11 cellular contexts compared by ENCODE assay signal in the genomic region with DNA sequence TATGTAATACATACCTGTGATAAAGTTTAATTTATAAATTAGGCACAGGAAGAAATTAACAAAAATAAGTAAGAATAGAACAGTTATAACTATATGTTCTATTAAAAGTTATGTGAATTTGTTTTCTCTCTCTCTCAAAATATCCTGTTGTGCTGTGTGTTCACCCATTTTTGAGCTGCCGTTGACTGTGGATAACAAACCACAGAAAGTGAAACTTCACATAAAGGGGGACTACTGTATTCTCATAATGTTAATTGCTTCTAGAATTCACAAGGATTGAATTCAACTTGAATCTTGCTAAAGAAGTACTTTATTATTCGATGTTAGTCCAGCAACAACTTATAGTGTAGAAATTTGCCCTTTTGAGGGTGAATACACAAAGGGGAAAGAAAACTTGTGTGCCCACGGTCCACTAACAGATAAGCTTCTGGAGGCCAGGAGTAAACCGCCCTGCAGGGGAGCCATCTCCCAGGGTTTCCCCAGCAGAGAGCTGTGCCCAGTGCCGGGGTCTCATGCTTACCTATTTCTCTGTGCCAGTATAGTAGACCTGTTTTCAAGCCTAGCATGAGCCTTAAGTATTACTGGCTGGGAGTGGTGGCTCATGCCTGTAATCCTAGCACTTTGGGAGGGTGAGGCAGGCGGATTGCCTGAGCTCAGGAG.
DNase-seq lines count a peak whose midpoint lies in the region; ATAC-seq, FAIRE-seq and TF ChIP-seq lines count a peak whose summit lies in the region.
"Had no signal": no experiment of that assay in that cellular context is flagged by ENCODE, and none has a peak within 500 bp of the region (broad histone marks: within the 10 kb centered on the region; RNA-seq: fewer than 3 reads in every experiment).

No MANE protein-coding gene starts in this region.

- TF ChIP-seq POLR2A in K562 (conservative IDR thresholded peaks at IDR 0.05) (no peak), testis (IDR thresholded peaks at IDR 0.05) (no peak)

- POLR2A ChIA-PET in K562 (lab: Yijun Ruan, JAX): interaction anchor here (0.9 to 2.9 kb wide), 4 partner anchors 8 to 46 kb away, joined by 3 to 11 read pairs (median 6); no protein-coding TSS in a partner anchor

- H3K9me3 ChIP-seq in K562 (replicated peaks; ENCODE audit: control insufficient read depth, insufficient read depth, low read depth, low read length) (no peaks in the 10 kb centered on the region), testis (no peaks in the 10 kb centered on the region)

- BruUV-seq in K562 (replicated peaks; lab: Mats Ljungman, UMichigan): no TSS peak

- peak; percentile 48 for ATAC-seq in HG02885 (IDR thresholded peaks at IDR 0.05; ENCODE audit: poor library complexity, unreplicated experiment)
- peak; percentile 35; the same call in 1 of the 3 replicates for ATAC-seq in K562
- no peak for ATAC-seq in GM19324 (IDR thresholded peaks at IDR 0.05; ENCODE audit: low FRiP score, unreplicated experiment)

- no peak overlapping the region for H3K9ac ChIP-seq in K562 (ENCODE audit: insufficient read depth in 1 of 2, low read depth in 2 of 2, low read length in 2 of 2)

- no peak overlapping the region for H3K4me3 ChIP-seq in K562
- H3K4me3 ChIP-seq in testis: no peak overlapping the region

- no peaks in the 10 kb centered on the region for H3K36me3 ChIP-seq in K562 (ENCODE audit: control insufficient read depth, insufficient read depth, low read length)
- no peaks in the 10 kb centered on the region for H3K36me3 ChIP-seq in testis (ENCODE audit: low read depth, missing control alignments)
- H3K36me3 ChIP-seq: spleen had no signal

- H3K9me3 Mint-ChIP-seq in activated naive CD4-positive, alpha-beta T cell treated with anti-CD3 and anti-CD28 coated beads for 36 hours: peaks cover 2% of the 10 kb centered on the region
- H3K9me3 Mint-ChIP-seq in activated naive CD4-positive, alpha-beta T cell treated with anti-CD3 and anti-CD28 coated beads, Interleukin-2, amount 10 ng/mL, durations not matched to agents 7 days and 5 days: no peaks in the 10 kb centered on the region
- H3K9me3 Mint-ChIP-seq: activated naive CD4-positive, alpha-beta T cell treated with anti-CD3 and anti-CD28 coated beads, Interleukin-2, amount 50 U/mL, for 24 hours had no signal

- H4K20me1 ChIP-seq in K562 (replicated peaks; ENCODE audit: control insufficient read depth, insufficient read depth, low read length): no peaks in the 10 kb centered on the region

- FAIRE-seq in K562 (lab: Jason Lieb, UNC): no peak
- no peak for FAIRE-seq in RCC 7860 (lab: Jason Lieb, UNC)

- peak overlapping the region; percentile 22; the same call in 1 of the 2 replicates for H2AFZ ChIP-seq in K562 (ENCODE audit: low read depth, low read length)

- no peaks in the 10 kb centered on the region for H3K79me2 ChIP-seq in K562 (ENCODE audit: control insufficient read depth, insufficient read depth, low read length)

- TF ChIP-seq CTCF in K562 (IDR thresholded peaks at IDR 0.05 in 2 of 3, conservative IDR thresholded peaks at IDR 0.05 in 1 of 3; ENCODE audit: insufficient read depth in 2 of 3, low read depth in 1 of 3, low read length in 3 of 3) (no peak), testis (IDR thresholded peaks at IDR 0.05) (no peak)

- CTCF ChIA-PET in activated naive CD4-positive, alpha-beta T cell treated with anti-CD3 and anti-CD28 coated beads for 36 hours (lab: Charles Lee): interaction anchor here (0.9 to 2.1 kb wide), 2 partner anchors 10 to 323 kb away, joined by 3 to 12 read pairs; a partner anchor contains a TSS
- CTCF ChIA-PET in activated naive CD4-positive, alpha-beta T cell treated with anti-CD3 and anti-CD28 coated beads, Interleukin-2, amount 10 ng/mL, durations not matched to agents 7 days and 5 days (lab: Charles Lee): interaction anchor here (0.7 kb wide), 1 partner anchor 75 kb away, joined by 3 read pairs; no protein-coding TSS in a partner anchor
- CTCF ChIA-PET in K562 (lab: Yijun Ruan, JAX; ENCODE audit: low intra/inter-chr PET ratio): no interaction called here

- H3K27me3 ChIP-seq in K562 (ENCODE audit: control insufficient read depth in 2 of 2, insufficient read depth in 2 of 2, low read length in 2 of 2): no peaks in the 10 kb centered on the region
- H3K27me3 ChIP-seq in testis: no peaks in the 10 kb centered on the region
- H3K27me3 ChIP-seq: spleen had no signal

- in situ Hi-C loops in K562 (cut with MboI): no loop called here

- intact Hi-C loops in activated naive CD4-positive, alpha-beta T cell treated with anti-CD3 and anti-CD28 coated beads for 36 hours (cut with micrococcal nuclease): no loop called here
- intact Hi-C loops in K562 (cut with micrococcal nuclease) (no loop called here), testis (cut with DNase I; ENCODE audit: low total_unique reads) (no loop called here)

- H3K4me3 Mint-ChIP-seq in activated naive CD4-positive, alpha-beta T cell treated with anti-CD3 and anti-CD28 coated beads for 36 hours: peak overlapping the region; percentile 6
- no peak overlapping the region for H3K4me3 Mint-ChIP-seq in activated naive CD4-positive, alpha-beta T cell treated with anti-CD3 and anti-CD28 coated beads, Interleukin-2, amount 10 ng/mL, durations not matched to agents 7 days and 5 days
- H3K4me3 Mint-ChIP-seq: activated naive CD4-positive, alpha-beta T cell treated with anti-CD3 and anti-CD28 coated beads, Interleukin-2, amount 50 U/mL, for 24 hours had no signal

- no peak for DNase-seq in activated naive CD4-positive, alpha-beta T cell treated with anti-CD3 and anti-CD28 coated beads for 36 hours
- DNase-seq in activated naive CD4-positive, alpha-beta T cell treated with anti-CD3 and anti-CD28 coated beads, Interleukin-2, amount 10 ng/mL, durations not matched to agents 7 days and 5 days: no peak
- DNase-seq in K562 (ENCODE audit: extremely low read depth in 1 of 4, low spot score in 3 of 4) (no peak), testis (no peak), RCC 7860 (ENCODE audit: low spot score) (no peak)
- DNase-seq in activated naive CD4-positive, alpha-beta T cell treated with Interleukin-2 at 50 U/mL for 16 hours: no peak
- DNase-seq: occipital lobe, spleen had no signal

- H3K27ac ChIP-seq in K562 (ENCODE audit: extremely low read depth, low read depth, low read length) (no peak overlapping the region), testis (peak overlapping the region; percentile 57 to 79)

- H3K36me3 Mint-ChIP-seq in activated naive CD4-positive, alpha-beta T cell treated with anti-CD3 and anti-CD28 coated beads for 36 hours (ENCODE audit: low read depth): peaks cover 3% of the 10 kb centered on the region
- H3K36me3 Mint-ChIP-seq in activated naive CD4-positive, alpha-beta T cell treated with anti-CD3 and anti-CD28 coated beads, Interleukin-2, amount 10 ng/mL, durations not matched to agents 7 days and 5 days: peaks cover 4% of the 10 kb centered on the region

- no peak for TF ChIP-seq RAD21 in K562 (CRISPR knock-in tag; conservative IDR thresholded peaks at IDR 0.05 in 1 of 2, IDR thresholded peaks at IDR 0.05 in 1 of 2)

- H3K27me3 Mint-ChIP-seq in activated naive CD4-positive, alpha-beta T cell treated with anti-CD3 and anti-CD28 coated beads for 36 hours (ENCODE audit: low read depth): no peaks in the 10 kb centered on the region
- H3K27me3 Mint-ChIP-seq in activated naive CD4-positive, alpha-beta T cell treated with anti-CD3 and anti-CD28 coated beads, Interleukin-2, amount 10 ng/mL, durations not matched to agents 7 days and 5 days: no peaks in the 10 kb centered on the region
- H3K27me3 Mint-ChIP-seq: activated naive CD4-positive, alpha-beta T cell treated with anti-CD3 and anti-CD28 coated beads, Interleukin-2, amount 50 U/mL, for 24 hours had no signal

- peak overlapping the region; percentile 35; the same call in 1 of the 2 replicates for H3K4me2 ChIP-seq in K562 (ENCODE audit: insufficient read depth, low read length)

- 11% methylated on average over 6 of the region's 6 CpGs for WGBS in K562 (ENCODE audit: insufficient coverage, low coverage, missing lambda C conversion rate)
- WGBS in testis, 2 donors: 67 to 76% methylated on average over 6 of the region's 6 CpGs

- no peak overlapping the region for H3K27ac Mint-ChIP-seq in activated naive CD4-positive, alpha-beta T cell treated with anti-CD3 and anti-CD28 coated beads for 36 hours
- no peak overlapping the region for H3K27ac Mint-ChIP-seq in activated naive CD4-positive, alpha-beta T cell treated with anti-CD3 and anti-CD28 coated beads, Interleukin-2, amount 10 ng/mL, durations not matched to agents 7 days and 5 days
- H3K27ac Mint-ChIP-seq: activated naive CD4-positive, alpha-beta T cell treated with anti-CD3 and anti-CD28 coated beads, Interleukin-2, amount 50 U/mL, for 24 hours had no signal

- TF ChIP-seq EP300 in K562 (IDR thresholded peaks at IDR 0.05; ENCODE audit: low read length): no peak

- no peaks in the 10 kb centered on the region for H3K9me1 ChIP-seq in K562 (ENCODE audit: control insufficient read depth, insufficient read depth, low read length)

- H3K4me1 ChIP-seq in K562 (replicated peaks in 1 of 2; ENCODE audit: control insufficient read depth in 2 of 2, insufficient read depth in 2 of 2, low read length in 2 of 2) (no peaks in the 10 kb centered on the region; a peak in 1 of 5 replicates), testis (peaks cover 36% of the 10 kb centered on the region)

- peaks cover 40% of the 10 kb centered on the region for H3K4me1 Mint-ChIP-seq in activated naive CD4-positive, alpha-beta T cell treated with anti-CD3 and anti-CD28 coated beads for 36 hours (ENCODE audit: low read depth)
- H3K4me1 Mint-ChIP-seq in activated naive CD4-positive, alpha-beta T cell treated with anti-CD3 and anti-CD28 coated beads, Interleukin-2, amount 10 ng/mL, durations not matched to agents 7 days and 5 days: peaks cover 13% of the 10 kb centered on the region

TF ChIP-seq in K562, 482 proteins besides CTCF, POLR2A, EP300 and RAD21:
- 0 out of 2 replicates have a peak, but pooled peaks have one; percentile 31 for TF ChIP-seq FOXJ2 (tag; IDR thresholded peaks at IDR 0.05)
- no peak for TF ChIP-seq NCOR1 (IDR thresholded peaks at IDR 0.05)
